Comparison of ENCODE assay signal across 20 cellular contexts in the genomic region with DNA sequence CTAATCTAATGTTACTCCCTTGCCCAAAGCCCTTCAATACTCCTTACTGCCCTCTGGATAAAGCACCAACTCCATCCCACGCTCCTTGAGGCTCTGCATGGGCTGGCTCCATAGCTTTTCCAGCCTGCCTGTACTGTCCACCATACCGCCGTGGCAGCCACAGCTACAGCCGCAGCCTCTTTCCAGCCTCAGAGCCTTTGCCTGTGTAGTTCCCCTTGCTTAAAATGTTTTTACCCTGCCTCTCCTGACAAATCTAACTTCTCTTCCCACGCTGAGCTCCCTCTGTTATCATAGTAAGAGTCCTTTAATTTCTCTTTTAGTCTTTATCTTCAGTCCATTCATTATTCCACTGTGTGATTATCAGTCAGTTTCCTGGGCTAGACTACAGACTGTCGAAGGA. TPM values are rescaled to one million over a fixed set of nuclear protein-coding genes. Genes with fewer than 3 reads are reported as not detected.
DNase-seq lines count a peak whose midpoint lies in the region; ATAC-seq, FAIRE-seq and TF ChIP-seq lines count a peak whose summit lies in the region.
"Had no signal": no experiment of that assay in that cellular context is flagged by ENCODE, and none has a peak within 500 bp of the region (broad histone marks: within the 10 kb centered on the region; RNA-seq: fewer than 3 reads in every experiment).

No MANE protein-coding gene starts in this region.

- H3K9ac ChIP-seq in PC-3 (ENCODE audit: low read length) (no peak overlapping the region), endodermal cell (ENCODE audit: extremely low read depth, low read length, poor library complexity, severe bottlenecking) (no peak overlapping the region), neuronal stem cell (ENCODE audit: low read depth, low read length, poor library complexity) (no peak overlapping the region)
- H3K9ac ChIP-seq: KMS-11 had no signal

- no peak overlapping the region for H3K4me3 ChIP-seq in A549
- H3K4me3 ChIP-seq in PC-3 (ENCODE audit: low read length): no peak overlapping the region
- no peak overlapping the region for H3K4me3 ChIP-seq in endodermal cell (ENCODE audit: low read length)
- H3K4me3 ChIP-seq in neuronal stem cell (ENCODE audit: low read length in 2 of 2): no peak overlapping the region
- H3K4me3 ChIP-seq: SJCRH30 had no signal

- no peak overlapping the region for H4K8ac ChIP-seq in neuronal stem cell (ENCODE audit: low read depth, low read length)

- H2BK12ac ChIP-seq in neuronal stem cell (ENCODE audit: low read length): no peak overlapping the region

- H3K4ac ChIP-seq in neuronal stem cell (ENCODE audit: low read length): no peak overlapping the region

- no peaks in the 10 kb centered on the region for H3K9me3 Mint-ChIP-seq in endodermal cell
- no peaks in the 10 kb centered on the region for H3K9me3 Mint-ChIP-seq in endothelial cell (ENCODE audit: unreplicated experiment)
- H3K9me3 Mint-ChIP-seq: CD4-positive, CD25-positive, alpha-beta regulatory T cell; HFFc6 had no signal

- 91% methylated on average over 6 of the region's 6 CpGs for WGBS in A549 (ENCODE audit: missing lambda C conversion rate)
- WGBS in endodermal cell (ENCODE audit: insufficient coverage in 1 of 2, insufficient read length in 1 of 2), 2 experiments: 77 to 89% methylated on average over 5 to 6 of the region's 6 CpGs
- WGBS in neuronal stem cell (ENCODE audit: extremely low coverage in 2 of 2, insufficient read length in 2 of 2, insufficient replicate concordance in 1 of 2), 2 donors: no CpG with 5 or more reads among the region's 6 CpGs

- no peak overlapping the region for H2AK5ac ChIP-seq in neuronal stem cell (ENCODE audit: low read depth, low read length)

- H3K23ac ChIP-seq in neuronal stem cell (ENCODE audit: low read depth, low read length, poor library complexity): no peak overlapping the region

- TF ChIP-seq CTCF in A549 (IDR thresholded peaks at IDR 0.05): no peak
- TF ChIP-seq CTCF in PC-3 (conservative IDR thresholded peaks at IDR 0.05; ENCODE audit: low read depth, low read length): no peak
- TF ChIP-seq CTCF in endodermal cell (conservative IDR thresholded peaks at IDR 0.05): no peak
- no peak for TF ChIP-seq CTCF in endothelial cell (IDR thresholded peaks at IDR 0.05; ENCODE audit: unreplicated experiment)

- no peak overlapping the region for H3K27ac ChIP-seq in A549
- H3K27ac ChIP-seq in PC-3 (ENCODE audit: low read length): peak overlapping the region; percentile 92; the same call in 1 of the 2 replicates
- no peak overlapping the region for H3K27ac ChIP-seq in endodermal cell (ENCODE audit: low read depth, low read length)
- H3K27ac ChIP-seq in neuronal stem cell (replicated peaks; ENCODE audit: low read length): no peak overlapping the region
- H3K27ac ChIP-seq: KMS-11, SJCRH30 had no signal

- H3K27me3 ChIP-seq in PC-3 (ENCODE audit: low read length): no peaks in the 10 kb centered on the region
- H3K27me3 ChIP-seq in endodermal cell (ENCODE audit: control insufficient read depth, insufficient read depth, low read length, poor library complexity, severe bottlenecking): peaks cover 8% of the 10 kb centered on the region
- H3K27me3 ChIP-seq in neuronal stem cell (ENCODE audit: control insufficient read depth in 3 of 3, insufficient read depth in 3 of 3, low read depth in 1 of 3, low read length in 3 of 3): no peaks in the 10 kb centered on the region
- H3K27me3 ChIP-seq: SJCRH30 had no signal

- peaks cover 10% of the 10 kb centered on the region for H3F3A ChIP-seq in PC-3 (ENCODE audit: low read length, unreplicated experiment)

- no peak for TF ChIP-seq POLR2A in A549 (IDR thresholded peaks at IDR 0.05; ENCODE audit: low read length)

- no peaks in the 10 kb centered on the region for H3K9me2 ChIP-seq in PC-3 (replicated peaks; ENCODE audit: low read length)

- no peak for TF ChIP-seq EP300 in A549 (IDR thresholded peaks at IDR 0.05)

- H3K4me1 ChIP-seq in A549 (peaks cover 10% of the 10 kb centered on the region; the same call in 1 of the 3 replicates), PC-3 (ENCODE audit: insufficient read depth, low read length) (peaks cover 47% of the 10 kb centered on the region), endodermal cell (ENCODE audit: control insufficient read depth, insufficient read depth, low read length) (no peaks in the 10 kb centered on the region), neuronal stem cell (ENCODE audit: control insufficient read depth in 2 of 2, insufficient read depth in 1 of 2, low read depth in 1 of 2, low read length in 2 of 2) (peaks cover 0 to 4% of the 10 kb centered on the region in 2 donors)
- H3K4me1 ChIP-seq: SJCRH30 had no signal

- H3K79me1 ChIP-seq in neuronal stem cell (ENCODE audit: low read depth, low read length): no peaks in the 10 kb centered on the region

- intact Hi-C loops in PC-3 (cut with micrococcal nuclease): no loop called here

- no peak overlapping the region for H2BK5ac ChIP-seq in neuronal stem cell (ENCODE audit: low read length)

- H3K27ac Mint-ChIP-seq in endodermal cell: no peak overlapping the region
- no peak overlapping the region for H3K27ac Mint-ChIP-seq in endothelial cell (ENCODE audit: unreplicated experiment)
- H3K27ac Mint-ChIP-seq: CD4-positive, CD25-positive, alpha-beta regulatory T cell; HFFc6 had no signal

- peaks cover 10% of the 10 kb centered on the region for H3K4me1 Mint-ChIP-seq in endodermal cell
- no peaks in the 10 kb centered on the region for H3K4me1 Mint-ChIP-seq in endothelial cell (ENCODE audit: unreplicated experiment)
- H3K4me1 Mint-ChIP-seq: CD4-positive, CD25-positive, alpha-beta regulatory T cell had no signal

- H3K36me3 Mint-ChIP-seq in endodermal cell (ENCODE audit: low read depth): no peaks in the 10 kb centered on the region
- H3K36me3 Mint-ChIP-seq in endothelial cell (ENCODE audit: low read depth, unreplicated experiment): no peaks in the 10 kb centered on the region
- H3K36me3 Mint-ChIP-seq: CD4-positive, CD25-positive, alpha-beta regulatory T cell had no signal

- H4K91ac ChIP-seq in neuronal stem cell (ENCODE audit: low read depth, low read length, poor library complexity): no peak overlapping the region

- no peak overlapping the region for H2BK120ac ChIP-seq in neuronal stem cell (ENCODE audit: low read depth, low read length)

- no peaks in the 10 kb centered on the region for H3K9me3 ChIP-seq in A549
- no peaks in the 10 kb centered on the region for H3K9me3 ChIP-seq in PC-3 (ENCODE audit: low read length)
- no peaks in the 10 kb centered on the region for H3K9me3 ChIP-seq in endodermal cell (ENCODE audit: control insufficient read depth, low read length)
- H3K9me3 ChIP-seq in neuronal stem cell (replicated peaks in 1 of 2; ENCODE audit: control insufficient read depth in 2 of 2, insufficient read depth in 1 of 2, low read depth in 1 of 2, low read length in 2 of 2): no peaks in the 10 kb centered on the region
- H3K9me3 ChIP-seq: SJCRH30 had no signal

- no peak for TF ChIP-seq RAD21 in A549 (conservative IDR thresholded peaks at IDR 0.05 in 1 of 2, IDR thresholded peaks at IDR 0.05 in 1 of 2)

- H3K4me2 ChIP-seq in A549 (no peak overlapping the region), PC-3 (ENCODE audit: low read length) (no peak overlapping the region), neuronal stem cell (ENCODE audit: insufficient read depth, low read length, poor library complexity, severe bottlenecking) (no peak overlapping the region)
- H3K4me2 ChIP-seq: KMS-11 had no signal

- DNase-seq in A549 (ENCODE audit: low read depth in 1 of 2, low spot score in 1 of 2) (no peak), PC-3 (no peak), endodermal cell (peak; percentile 59), neuronal stem cell (ENCODE audit: low spot score) (no peak), endothelial cell (ENCODE audit: low spot score) (no peak), occipital lobe (lab: John Stamatoyannopoulos, UW) (no peak)
- DNase-seq: CD4-positive, CD25-positive, alpha-beta regulatory T cell; DMS79; HFFc6; NCI-H1092 treated with DMSO at 0.1 percent for 48 hours; NCI-H2029 treated with DMSO at 0.1 percent for 48 hours; NCI-H2171; NCI-H345; NCI-H524 treated with DMSO at 0.1 percent for 48 hours; NCI-H82; SJCRH30 had no signal

- H3K36me3 ChIP-seq in PC-3 (ENCODE audit: low read depth, low read length): no peaks in the 10 kb centered on the region
- H3K36me3 ChIP-seq in endodermal cell (ENCODE audit: control insufficient read depth, insufficient read depth, low read length): no peaks in the 10 kb centered on the region
- no peaks in the 10 kb centered on the region for H3K36me3 ChIP-seq in neuronal stem cell (replicated peaks in 1 of 2; ENCODE audit: control insufficient read depth in 2 of 2, insufficient read depth in 2 of 2, low read length in 2 of 2)
- H3K36me3 ChIP-seq: SJCRH30 had no signal

- H2BK15ac ChIP-seq in neuronal stem cell (ENCODE audit: low read length): no peak overlapping the region

- POLR2A ChIA-PET in A549 (lab: Yijun Ruan, JAX): interaction anchor here (1.1 kb wide), 1 partner anchor 39 kb away, joined by 4 read pairs; no protein-coding TSS in a partner anchor
- POLR2A ChIA-PET in PC-3 (lab: Charles Lee; ENCODE audit: unreplicated experiment): interaction anchor here (0.5 kb wide), 1 partner anchor 53 kb away, joined by 4 read pairs; no protein-coding TSS in a partner anchor

- ATAC-seq in A549: peak; percentile 14 to 25; a peak in 1 of 6 replicates
- no peak for ATAC-seq in PC-3
- ATAC-seq in HG03520 (IDR thresholded peaks at IDR 0.05; ENCODE audit: unreplicated experiment): no peak

- H3K4me3 Mint-ChIP-seq in endodermal cell: no peak overlapping the region
- H3K4me3 Mint-ChIP-seq in endothelial cell (ENCODE audit: unreplicated experiment): no peak overlapping the region
- H3K4me3 Mint-ChIP-seq: CD4-positive, CD25-positive, alpha-beta regulatory T cell; HFFc6 had no signal

- no peaks in the 10 kb centered on the region for H4K20me1 ChIP-seq in PC-3 (ENCODE audit: low read length)

- BruUV-seq in PC-3 (replicated peaks; lab: Mats Ljungman, UMichigan): no TSS peak

- peaks cover 3% of the 10 kb centered on the region for H3K27me3 Mint-ChIP-seq in endodermal cell (ENCODE audit: insufficient read depth)
- no peaks in the 10 kb centered on the region for H3K27me3 Mint-ChIP-seq in endothelial cell (ENCODE audit: unreplicated experiment)

- no peak overlapping the region for H3K18ac ChIP-seq in neuronal stem cell (ENCODE audit: low read length)

- no peaks in the 10 kb centered on the region for H3K79me2 ChIP-seq in PC-3 (ENCODE audit: low read length)

- no peak overlapping the region for H3K14ac ChIP-seq in neuronal stem cell (ENCODE audit: low read length)

- no peak for FAIRE-seq in A549 (lab: Jason Lieb, UNC)
- FAIRE-seq: H54, RCC 7860 had no signal

- CTCF ChIA-PET in A549 (lab: Yijun Ruan, JAX): interaction anchor here (0.6 to 4.7 kb wide), 9 partner anchors 9 to 636 kb away, joined by 3 to 17 read pairs (median 6); no protein-coding TSS in a partner anchor
- CTCF ChIA-PET in PC-3 (lab: Charles Lee): no interaction called here

- H2AFZ ChIP-seq in PC-3 (ENCODE audit: low read length) (no peak overlapping the region), neuronal stem cell (ENCODE audit: low read length) (peak overlapping the region; percentile 35)

RNA-seq across cellular contexts. Expression of a gene that starts 22.0 kb away (rescaled TPM):
- 0.12 TPM in 2 replicates for polyA plus RNA-seq in A549 (2011; rRNA removed)
- polyA plus RNA-seq in A549 (2012; cell fraction: cytosol; rRNA removed): 0.04 and 0.05 TPM in 2 replicates
- polyA plus RNA-seq in A549 (2012; cell fraction: nucleus; rRNA removed): 0.04 and 0.07 TPM in 2 replicates
- 0.03 to 0.08 TPM (median 0.04 TPM) in 3 replicates for polyA plus RNA-seq in A549 (2017; fragmentation: RNase III; extraction: RNeasy Plus Mini Kit Qiagen cat#74134 plus additional on column Dnase treatment)
- polyA minus RNA-seq in A549 (2011; rRNA and poly(A)+ RNA removed): 0.04 and 0.05 TPM in 2 replicates
- total RNA-seq in PC-3 (2014; rRNA removed): 0.12 and 0.29 TPM in 2 replicates
- total RNA-seq in endodermal cell: under 1 TPM; 0.09 to 0.18 TPM
- 0.32 TPM for polyA plus RNA-seq in endodermal cell (2013, experiment 1 of 2)
- 0.62 TPM for polyA plus RNA-seq in endodermal cell (2013, experiment 2 of 2)
- polyA plus RNA-seq in neuronal stem cell (2013, experiment 1 of 2): 0.40 TPM
- polyA plus RNA-seq in neuronal stem cell (2013, experiment 2 of 2): 0.26 TPM
- total RNA-seq in endothelial cell (ENCODE audit: unreplicated experiment): 0.21 TPM
- total RNA-seq in occipital lobe: 0.31 TPM

RNA-seq across cellular contexts. Expression of a gene that starts 22.5 kb away (rescaled TPM):
- polyA plus RNA-seq in A549 (2011; rRNA removed) (96.7 and 121 TPM in 2 replicates), A549 (2017; fragmentation: RNase III; extraction: RNeasy Plus Mini Kit Qiagen cat#74134 plus additional on column Dnase treatment) (83.4 to 96.0 TPM (median 91.3 TPM) in 3 replicates)
- polyA plus RNA-seq in A549 (2012; cell fraction: cytosol; rRNA removed): 46.0 and 55.9 TPM in 2 replicates
- polyA plus RNA-seq in A549 (2012; cell fraction: nucleus; rRNA removed): 15.0 and 24.2 TPM in 2 replicates
- polyA minus RNA-seq in A549 (2011; rRNA and poly(A)+ RNA removed): 21.7 and 26.4 TPM in 2 replicates
- total RNA-seq in PC-3 (2014; rRNA removed) (58.9 and 71.1 TPM in 2 replicates), endodermal cell (10 to 100 TPM; 18.0 to 26.5 TPM), endothelial cell (ENCODE audit: unreplicated experiment) (11.3 TPM), occipital lobe (42.6 TPM)
- 26.4 TPM for polyA plus RNA-seq in endodermal cell (2013, experiment 1 of 2)
- polyA plus RNA-seq in endodermal cell (2013, experiment 2 of 2): 29.8 TPM
- 32.4 TPM for polyA plus RNA-seq in neuronal stem cell (2013, experiment 1 of 2)
- 33.3 TPM for polyA plus RNA-seq in neuronal stem cell (2013, experiment 2 of 2)

Comparison
In these comparisons a context has a peak if more than half of its experiments do, and no peak if none do; other contexts are left out.
1. ATAC-seq: peak in A549 (2 of 2); none in PC-3 (single experiment) and HG03520 (single experiment).